Comparison of ENCODE assay signal across 17 cellular contexts in the genomic region with DNA sequence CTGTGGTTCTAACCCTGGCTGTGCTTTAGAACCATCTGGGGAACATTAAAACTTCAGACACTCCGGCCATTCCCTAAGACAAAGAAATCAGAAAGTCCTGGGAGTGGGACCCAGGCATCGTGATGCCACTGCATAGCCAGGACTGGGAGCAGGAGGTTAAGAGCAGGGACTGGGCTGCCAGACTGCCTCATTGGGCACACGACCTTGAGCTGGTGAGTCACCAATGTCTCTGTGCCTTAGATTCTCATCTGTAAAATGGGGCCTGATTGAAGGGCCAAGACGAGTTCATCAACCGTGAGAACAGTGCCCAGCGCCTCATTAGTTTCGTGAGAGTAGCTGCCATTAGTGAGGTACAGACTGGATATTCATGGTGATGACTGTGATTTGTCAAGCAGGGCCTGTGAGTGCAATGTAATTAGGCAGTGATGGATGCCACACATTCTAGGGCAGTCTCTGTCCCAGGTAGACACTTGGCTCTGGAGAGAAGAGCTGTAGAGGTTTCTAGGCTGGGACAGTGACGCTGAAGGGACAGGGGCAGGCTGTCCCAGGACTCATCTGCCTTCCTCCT.
A peak's percentile ranks its signal among the peaks of the same experiment; 100 is the strongest.
DNase-seq lines count a peak whose midpoint lies in the region; ATAC-seq and TF ChIP-seq lines count a peak whose summit lies in the region.
"Had no signal": no experiment of that assay in that cellular context is flagged by ENCODE, and none has a peak within 500 bp of the region (broad histone marks: within the 10 kb centered on the region; RNA-seq: fewer than 3 reads in every experiment).

No MANE protein-coding gene starts in this region.

- H3K56ac ChIP-seq in mesendoderm (ENCODE audit: low read length) = peak overlapping the region; percentile 31

- H3K9me3 ChIP-seq in breast epithelium = peaks cover 0 to 14% of the 10 kb centered on the region in 2 donors

- no peaks in the 10 kb centered on the region for H3K4me1 ChIP-seq in breast epithelium
- peaks cover 18% of the 10 kb centered on the region for H3K4me1 ChIP-seq in mesendoderm (ENCODE audit: control insufficient read depth, low read depth, low read length)

- H2BK120ac ChIP-seq in mesendoderm (ENCODE audit: low read depth, low read length) = no peak overlapping the region

- ATAC-seq in GM18511 (IDR thresholded peaks at IDR 0.05; ENCODE audit: unreplicated experiment) = no peak
- ATAC-seq in GM18907 (IDR thresholded peaks at IDR 0.05; ENCODE audit: unreplicated experiment) = no peak

- H3K4me3 ChIP-seq in breast epithelium = no peak overlapping the region
- no peak overlapping the region for H3K4me3 ChIP-seq in mesendoderm (ENCODE audit: low read length)
- no peak overlapping the region for H3K4me3 ChIP-seq in skin epidermis
- H3K4me3 ChIP-seq: cardiac muscle cell had no signal

- TF ChIP-seq CTCF in breast epithelium (IDR thresholded peaks at IDR 0.05) = no peak

- peak overlapping the region; percentile 20 for H2BK5ac ChIP-seq in mesendoderm (ENCODE audit: low read length)

- no peak for TF ChIP-seq POLR2A in breast epithelium (IDR thresholded peaks at IDR 0.05)

- no peaks in the 10 kb centered on the region for H3K27me3 ChIP-seq in breast epithelium
- H3K27me3 ChIP-seq in mesendoderm (ENCODE audit: insufficient read depth, low read length, poor library complexity) = no peaks in the 10 kb centered on the region

- no peak overlapping the region for H3K4ac ChIP-seq in mesendoderm (ENCODE audit: low read depth, low read length)

- no peak overlapping the region for H3K18ac ChIP-seq in mesendoderm (ENCODE audit: low read length)

- peak overlapping the region; percentile 23 for H3K9ac ChIP-seq in mesendoderm (ENCODE audit: low read length)

- peak overlapping the region; percentile 31 for H4K8ac ChIP-seq in mesendoderm (ENCODE audit: low read depth, low read length)

- H4K5ac ChIP-seq in mesendoderm (ENCODE audit: low read length) = no peak overlapping the region

- no CpG with 5 or more reads among the region's 8 CpGs for WGBS in mesendoderm (ENCODE audit: extremely low coverage, insufficient coverage, low lambda C conversion rate)

- H3K27ac ChIP-seq in breast epithelium = peak overlapping the region; percentile 82
- no peak overlapping the region for H3K27ac ChIP-seq in mesendoderm (ENCODE audit: low read depth, low read length)
- peak overlapping the region in 16 of 21 experiments; percentile 12 to 80 (median 51) for H3K27ac ChIP-seq in skin epidermis
- H3K27ac ChIP-seq: cardiac muscle cell, HL-60 had no signal

- H3K36me3 ChIP-seq in breast epithelium (no peaks in the 10 kb centered on the region), mesendoderm (ENCODE audit: control insufficient read depth, insufficient read depth, low read length) (no peaks in the 10 kb centered on the region)
- H3K36me3 ChIP-seq: cardiac muscle cell had no signal

- H2AK5ac ChIP-seq in mesendoderm (ENCODE audit: low read length) = no peak overlapping the region

- intact Hi-C loops in breast epithelium (cut with DNase I; ENCODE audit: low total_unique reads) = no loop called here

- H3K23ac ChIP-seq in mesendoderm (ENCODE audit: low read length) = no peak overlapping the region

- no peaks in the 10 kb centered on the region for H3K79me1 ChIP-seq in mesendoderm (ENCODE audit: low read length)

- H3K79me2 ChIP-seq in mesendoderm (ENCODE audit: control insufficient read depth, insufficient read depth, low read length) = no peaks in the 10 kb centered on the region

- DNase-seq in ELF-1 (ENCODE audit: low read depth, low spot score) (peak; percentile 76), breast epithelium (ENCODE audit: low spot score in 2 of 2) (no peak), mesendoderm (peak; percentile 50), cortex of kidney (lab: John Stamatoyannopoulos, UW) (no peak), DMS153 (lab: John Stamatoyannopoulos, UW) (no peak)
- DNase-seq: activated CD4-positive, alpha-beta T cell treated with anti-CD3 and anti-CD28 coated beads, Interleukin-2, amount 50 U/mL, for 4 hours; activated CD8-positive, alpha-beta memory T cell treated with anti-CD3 and anti-CD28 coated beads, Interleukin-2, amount 50 U/mL, for 48 hours; activated effector memory CD4-positive, alpha-beta T cell treated with anti-CD3 and anti-CD28 coated beads, Interleukin-2, amount 50 U/mL, for 16 hours; GOT3; NCI-H1436; NCI-H2171; substantia nigra had no signal

- no peak overlapping the region for H3K4me2 ChIP-seq in mesendoderm (ENCODE audit: low read length)

- H2BK15ac ChIP-seq in mesendoderm (replicated peaks; ENCODE audit: low read depth) = no peak overlapping the region

Comparison
In these comparisons a context has a peak if more than half of its experiments do, and no peak if none do; other contexts are left out.
1. DNase-seq: peak in ELF-1 (single experiment) and mesendoderm (single experiment); none in breast epithelium (0 of 2), cortex of kidney (single experiment) and DMS153 (single experiment).